ENCODE assay signal across 1 cellular context in the genomic region with DNA sequence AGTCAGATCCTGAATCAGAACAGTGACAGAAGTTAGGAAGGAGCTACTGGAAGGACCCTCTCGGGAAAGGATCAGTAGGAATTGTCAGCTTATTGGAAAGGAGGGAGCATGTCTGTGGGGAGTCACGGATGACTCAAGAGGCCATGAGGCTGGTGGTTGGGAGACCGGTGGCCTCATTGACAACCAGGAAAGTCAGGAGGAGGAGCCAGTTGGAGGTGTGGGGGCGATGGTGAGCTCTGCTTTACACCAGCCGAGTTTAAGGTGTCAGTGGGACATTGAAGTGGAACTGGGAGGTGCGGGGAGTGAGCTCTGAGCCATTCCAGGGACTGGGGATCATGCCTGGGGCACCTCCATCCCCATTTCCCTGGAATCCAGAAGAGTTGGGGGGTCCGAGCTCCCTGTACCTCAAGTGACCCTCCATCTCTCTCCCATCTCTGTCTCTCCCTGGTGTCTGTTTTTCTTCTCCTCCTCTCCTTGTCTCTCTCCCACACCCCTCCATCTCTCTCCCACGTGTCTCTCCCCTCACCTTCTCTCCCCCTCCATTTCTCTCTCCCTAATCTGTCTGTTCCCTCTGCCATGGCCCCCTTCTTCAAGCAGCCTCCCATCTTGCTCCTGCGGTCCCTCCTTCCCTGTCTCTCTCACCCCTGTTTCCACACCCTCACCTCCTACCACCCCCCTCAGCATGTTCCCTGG.
TF ChIP-seq lines count a peak whose summit lies in the region.

No MANE protein-coding gene starts in this region.

TF ChIP-seq in HEK293, 187 proteins besides CTCF, POLR2A, EP300 and RAD21 (continued from another document):
- TF ChIP-seq, protein P1, sequence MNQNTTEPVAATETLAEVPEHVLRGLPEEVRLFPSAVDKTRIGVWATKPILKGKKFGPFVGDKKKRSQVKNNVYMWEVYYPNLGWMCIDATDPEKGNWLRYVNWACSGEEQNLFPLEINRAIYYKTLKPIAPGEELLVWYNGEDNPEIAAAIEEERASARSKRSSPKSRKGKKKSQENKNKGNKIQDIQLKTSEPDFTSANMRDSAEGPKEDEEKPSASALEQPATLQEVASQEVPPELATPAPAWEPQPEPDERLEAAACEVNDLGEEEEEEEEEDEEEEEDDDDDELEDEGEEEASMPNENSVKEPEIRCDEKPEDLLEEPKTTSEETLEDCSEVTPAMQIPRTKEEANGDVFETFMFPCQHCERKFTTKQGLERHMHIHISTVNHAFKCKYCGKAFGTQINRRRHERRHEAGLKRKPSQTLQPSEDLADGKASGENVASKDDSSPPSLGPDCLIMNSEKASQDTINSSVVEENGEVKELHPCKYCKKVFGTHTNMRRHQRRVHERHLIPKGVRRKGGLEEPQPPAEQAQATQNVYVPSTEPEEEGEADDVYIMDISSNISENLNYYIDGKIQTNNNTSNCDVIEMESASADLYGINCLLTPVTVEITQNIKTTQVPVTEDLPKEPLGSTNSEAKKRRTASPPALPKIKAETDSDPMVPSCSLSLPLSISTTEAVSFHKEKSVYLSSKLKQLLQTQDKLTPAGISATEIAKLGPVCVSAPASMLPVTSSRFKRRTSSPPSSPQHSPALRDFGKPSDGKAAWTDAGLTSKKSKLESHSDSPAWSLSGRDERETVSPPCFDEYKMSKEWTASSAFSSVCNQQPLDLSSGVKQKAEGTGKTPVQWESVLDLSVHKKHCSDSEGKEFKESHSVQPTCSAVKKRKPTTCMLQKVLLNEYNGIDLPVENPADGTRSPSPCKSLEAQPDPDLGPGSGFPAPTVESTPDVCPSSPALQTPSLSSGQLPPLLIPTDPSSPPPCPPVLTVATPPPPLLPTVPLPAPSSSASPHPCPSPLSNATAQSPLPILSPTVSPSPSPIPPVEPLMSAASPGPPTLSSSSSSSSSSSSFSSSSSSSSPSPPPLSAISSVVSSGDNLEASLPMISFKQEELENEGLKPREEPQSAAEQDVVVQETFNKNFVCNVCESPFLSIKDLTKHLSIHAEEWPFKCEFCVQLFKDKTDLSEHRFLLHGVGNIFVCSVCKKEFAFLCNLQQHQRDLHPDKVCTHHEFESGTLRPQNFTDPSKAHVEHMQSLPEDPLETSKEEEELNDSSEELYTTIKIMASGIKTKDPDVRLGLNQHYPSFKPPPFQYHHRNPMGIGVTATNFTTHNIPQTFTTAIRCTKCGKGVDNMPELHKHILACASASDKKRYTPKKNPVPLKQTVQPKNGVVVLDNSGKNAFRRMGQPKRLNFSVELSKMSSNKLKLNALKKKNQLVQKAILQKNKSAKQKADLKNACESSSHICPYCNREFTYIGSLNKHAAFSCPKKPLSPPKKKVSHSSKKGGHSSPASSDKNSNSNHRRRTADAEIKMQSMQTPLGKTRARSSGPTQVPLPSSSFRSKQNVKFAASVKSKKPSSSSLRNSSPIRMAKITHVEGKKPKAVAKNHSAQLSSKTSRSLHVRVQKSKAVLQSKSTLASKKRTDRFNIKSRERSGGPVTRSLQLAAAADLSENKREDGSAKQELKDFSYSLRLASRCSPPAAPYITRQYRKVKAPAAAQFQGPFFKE (tag by site-specific recombination; IDR thresholded peaks at IDR 0.05; ENCODE audit: borderline replicate concordance), result no peak
- TF ChIP-seq ZNF140 (tag by site-specific recombination; IDR thresholded peaks at IDR 0.05) (no peak), HOXC10 (CRISPR knock-in tag; IDR thresholded peaks at IDR 0.05) (no peak), ZNF514 (tag by site-specific recombination; IDR thresholded peaks at IDR 0.05) (no peak), ZFHX2 (tag by site-specific recombination; conservative IDR thresholded peaks at IDR 0.05) (peak; percentile 74), ZSCAN23 (tag by site-specific recombination; IDR thresholded peaks at IDR 0.05) (no peak), EGR2 (tag by site-specific recombination; IDR thresholded peaks at IDR 0.05; ENCODE audit: low read depth) (peak; percentile 73; the same call in 1 of the 2 replicates), ZNF544 (tag by site-specific recombination; IDR thresholded peaks at IDR 0.05) (no peak)
- TF ChIP-seq, protein P2, sequence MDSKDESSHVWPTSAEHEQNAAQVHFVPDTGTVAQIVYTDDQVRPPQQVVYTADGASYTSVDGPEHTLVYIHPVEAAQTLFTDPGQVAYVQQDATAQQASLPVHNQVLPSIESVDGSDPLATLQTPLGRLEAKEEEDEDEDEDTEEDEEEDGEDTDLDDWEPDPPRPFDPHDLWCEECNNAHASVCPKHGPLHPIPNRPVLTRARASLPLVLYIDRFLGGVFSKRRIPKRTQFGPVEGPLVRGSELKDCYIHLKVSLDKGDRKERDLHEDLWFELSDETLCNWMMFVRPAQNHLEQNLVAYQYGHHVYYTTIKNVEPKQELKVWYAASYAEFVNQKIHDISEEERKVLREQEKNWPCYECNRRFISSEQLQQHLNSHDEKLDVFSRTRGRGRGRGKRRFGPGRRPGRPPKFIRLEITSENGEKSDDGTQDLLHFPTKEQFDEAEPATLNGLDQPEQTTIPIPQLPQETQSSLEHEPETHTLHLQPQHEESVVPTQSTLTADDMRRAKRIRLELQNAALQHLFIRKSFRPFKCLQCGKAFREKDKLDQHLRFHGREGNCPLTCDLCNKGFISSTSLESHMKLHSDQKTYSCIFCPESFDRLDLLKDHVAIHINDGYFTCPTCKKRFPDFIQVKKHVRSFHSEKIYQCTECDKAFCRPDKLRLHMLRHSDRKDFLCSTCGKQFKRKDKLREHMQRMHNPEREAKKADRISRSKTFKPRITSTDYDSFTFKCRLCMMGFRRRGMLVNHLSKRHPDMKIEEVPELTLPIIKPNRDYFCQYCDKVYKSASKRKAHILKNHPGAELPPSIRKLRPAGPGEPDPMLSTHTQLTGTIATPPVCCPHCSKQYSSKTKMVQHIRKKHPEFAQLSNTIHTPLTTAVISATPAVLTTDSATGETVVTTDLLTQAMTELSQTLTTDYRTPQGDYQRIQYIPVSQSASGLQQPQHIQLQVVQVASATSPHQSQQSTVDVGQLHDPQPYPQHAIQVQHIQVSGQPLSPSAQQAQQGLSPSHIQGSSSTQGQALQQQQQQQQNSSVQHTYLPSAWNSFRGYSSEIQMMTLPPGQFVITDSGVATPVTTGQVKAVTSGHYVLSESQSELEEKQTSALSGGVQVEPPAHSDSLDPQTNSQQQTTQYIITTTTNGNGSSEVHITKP (tag by site-specific recombination; IDR thresholded peaks at IDR 0.05), result no peak
- TF ChIP-seq, protein P3, sequence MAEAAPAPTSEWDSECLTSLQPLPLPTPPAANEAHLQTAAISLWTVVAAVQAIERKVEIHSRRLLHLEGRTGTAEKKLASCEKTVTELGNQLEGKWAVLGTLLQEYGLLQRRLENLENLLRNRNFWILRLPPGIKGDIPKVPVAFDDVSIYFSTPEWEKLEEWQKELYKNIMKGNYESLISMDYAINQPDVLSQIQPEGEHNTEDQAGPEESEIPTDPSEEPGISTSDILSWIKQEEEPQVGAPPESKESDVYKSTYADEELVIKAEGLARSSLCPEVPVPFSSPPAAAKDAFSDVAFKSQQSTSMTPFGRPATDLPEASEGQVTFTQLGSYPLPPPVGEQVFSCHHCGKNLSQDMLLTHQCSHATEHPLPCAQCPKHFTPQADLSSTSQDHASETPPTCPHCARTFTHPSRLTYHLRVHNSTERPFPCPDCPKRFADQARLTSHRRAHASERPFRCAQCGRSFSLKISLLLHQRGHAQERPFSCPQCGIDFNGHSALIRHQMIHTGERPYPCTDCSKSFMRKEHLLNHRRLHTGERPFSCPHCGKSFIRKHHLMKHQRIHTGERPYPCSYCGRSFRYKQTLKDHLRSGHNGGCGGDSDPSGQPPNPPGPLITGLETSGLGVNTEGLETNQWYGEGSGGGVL (tag by site-specific recombination; IDR thresholded peaks at IDR 0.05), result peak; percentile 58; the same call in 1 of the 2 replicates
